8 cellular contexts compared by ENCODE assay signal in genomic region chr3:133576169-133576568, GRCh38. TPM values are rescaled to one million over a fixed set of nuclear protein-coding genes. Genes with fewer than 3 reads are reported as not detected.
DNase-seq lines count a peak whose midpoint lies in the region; ATAC-seq and TF ChIP-seq lines count a peak whose summit lies in the region.
"Had no signal": no experiment of that assay in that cellular context is flagged by ENCODE, and none has a peak within 500 bp of the region (broad histone marks: within the 10 kb centered on the region; RNA-seq: fewer than 3 reads in every experiment).

No MANE protein-coding gene starts in this region.

- peaks cover 38% of the 10 kb centered on the region for H4K20me1 ChIP-seq in HCT116 (ENCODE audit: insufficient read depth)

- H3K4me1 Mint-ChIP-seq in activated CD4-positive, alpha-beta memory T cell treated with anti-CD3 and anti-CD28 coated beads, Interleukin-2, amount 10 ng/mL, durations not matched to agents 7 days and 5 days, result peaks cover 57% of the 10 kb centered on the region
- H3K4me1 Mint-ChIP-seq in stimulated activated effector memory CD8-positive, alpha-beta T cell treated with anti-CD3 and anti-CD28 coated beads, Interleukin-12 subunit alpha, Interleukin-12 subunit beta, amount 100 ng/mL, for 72 hours, result peaks cover 63% of the 10 kb centered on the region

- TF ChIP-seq CTCF in HCT116 (IDR thresholded peaks at IDR 0.05 in 2 of 3, conservative IDR thresholded peaks at IDR 0.05 in 1 of 3; ENCODE audit: borderline replicate concordance in 1 of 3, insufficient read depth in 1 of 3, low read depth in 2 of 3, low read length in 2 of 3), result no peak

- H3K27ac Mint-ChIP-seq in activated CD4-positive, alpha-beta memory T cell treated with anti-CD3 and anti-CD28 coated beads, Interleukin-2, amount 10 ng/mL, durations not matched to agents 7 days and 5 days, result peak overlapping the region; percentile 55
- H3K27ac Mint-ChIP-seq in stimulated activated effector memory CD8-positive, alpha-beta T cell treated with anti-CD3 and anti-CD28 coated beads, Interleukin-12 subunit alpha, Interleukin-12 subunit beta, amount 100 ng/mL, for 72 hours, result peak overlapping the region; percentile 97

- H3K27ac ChIP-seq in HCT116 (ENCODE audit: low read depth, low read length) (no peak overlapping the region), right cardiac atrium (ENCODE audit: low read length) (no peak overlapping the region)

- peaks cover 14 to 39% of the 10 kb centered on the region in 2 experiments for H3K4me1 ChIP-seq in HCT116 (ENCODE audit: control insufficient read depth in 1 of 2, insufficient read depth in 2 of 2, low read length in 2 of 2)
- H3K4me1 ChIP-seq in right cardiac atrium (ENCODE audit: control insufficient read depth, insufficient read depth, low read length), result peaks cover 6% of the 10 kb centered on the region

- H3K27me3 Mint-ChIP-seq in activated CD4-positive, alpha-beta memory T cell treated with anti-CD3 and anti-CD28 coated beads, Interleukin-2, amount 10 ng/mL, durations not matched to agents 7 days and 5 days, result no peaks in the 10 kb centered on the region

- POLR2A ChIA-PET in HCT116 (lab: Charles Lee), result no interaction called here
- POLR2A ChIA-PET in activated CD4-positive, alpha-beta memory T cell treated with anti-CD3 and anti-CD28 coated beads, Interleukin-2, amount 10 ng/mL, durations not matched to agents 7 days and 5 days (lab: Charles Lee), result interaction anchor here (1.2 to 8.8 kb wide), 3 partner anchors 8 to 134 kb away, joined by 3 to 110 read pairs (median 44); no protein-coding TSS in a partner anchor

- no peaks in the 10 kb centered on the region for H3K9me2 ChIP-seq in HCT116 (ENCODE audit: insufficient read depth)

- no TSS peak for BruUV-seq in HCT116 (replicated peaks; lab: Mats Ljungman, UMichigan)

- no peak overlapping the region for H3K9ac ChIP-seq in HCT116 (ENCODE audit: low read length)

- H3K79me2 ChIP-seq in HCT116 (ENCODE audit: insufficient read depth, low read length), result peaks cover 69% of the 10 kb centered on the region

- H3K27me3 ChIP-seq in HCT116 (ENCODE audit: insufficient read depth, low read length) (no peaks in the 10 kb centered on the region), right cardiac atrium (ENCODE audit: control insufficient read depth, insufficient read depth) (no peaks in the 10 kb centered on the region)

- peaks cover 56% of the 10 kb centered on the region for H3K36me3 Mint-ChIP-seq in activated CD4-positive, alpha-beta memory T cell treated with anti-CD3 and anti-CD28 coated beads, Interleukin-2, amount 10 ng/mL, durations not matched to agents 7 days and 5 days (ENCODE audit: low read depth)
- peaks cover 82% of the 10 kb centered on the region for H3K36me3 Mint-ChIP-seq in stimulated activated effector memory CD8-positive, alpha-beta T cell treated with anti-CD3 and anti-CD28 coated beads, Interleukin-12 subunit alpha, Interleukin-12 subunit beta, amount 100 ng/mL, for 72 hours

- intact Hi-C loops in HCT116 (cut with micrococcal nuclease) (loop anchor here (5.0 kb wide), 1 partner anchor 844 kb away; no protein-coding TSS in a partner anchor), right cardiac atrium (cut with DNase I) (loop anchor here in 2 of 4 donors (10.0 kb wide), 2 partner anchors 111 to 851 kb away; partner anchors contain the start of gene NPHP3 (in 2 of the 2))

- TF ChIP-seq RAD21 in HCT116 (IDR thresholded peaks at IDR 0.05; ENCODE audit: low read depth), result no peak

- no peak for TF ChIP-seq POLR2A in HCT116 (IDR thresholded peaks at IDR 0.05; ENCODE audit: borderline replicate concordance, extremely low read depth, insufficient read depth, insufficient read length)

- H2AFZ ChIP-seq in HCT116 (ENCODE audit: low read depth, low read length, poor library complexity, severe bottlenecking), result no peak overlapping the region

- no peaks in the 10 kb centered on the region for H3K9me3 Mint-ChIP-seq in activated CD4-positive, alpha-beta memory T cell treated with anti-CD3 and anti-CD28 coated beads, Interleukin-2, amount 10 ng/mL, durations not matched to agents 7 days and 5 days
- H3K9me3 Mint-ChIP-seq in stimulated activated effector memory CD8-positive, alpha-beta T cell treated with anti-CD3 and anti-CD28 coated beads, Interleukin-12 subunit alpha, Interleukin-12 subunit beta, amount 100 ng/mL, for 72 hours, result no peaks in the 10 kb centered on the region

- H3K9me3 ChIP-seq in HCT116 (ENCODE audit: control insufficient read depth in 1 of 2, insufficient read depth in 1 of 2, low read depth in 1 of 2, low read length in 2 of 2), result no peaks in the 10 kb centered on the region
- H3K9me3 ChIP-seq in right cardiac atrium (ENCODE audit: control insufficient read depth, low read length), result no peaks in the 10 kb centered on the region

- H3K4me3 ChIP-seq in HCT116 (replicated peaks in 1 of 2; ENCODE audit: low read depth in 1 of 2, low read length in 2 of 2) (no peak overlapping the region), right cardiac atrium (ENCODE audit: low read length) (peak overlapping the region; percentile 33)

- peak overlapping the region; percentile 89 for H3K4me3 Mint-ChIP-seq in activated CD4-positive, alpha-beta memory T cell treated with anti-CD3 and anti-CD28 coated beads, Interleukin-2, amount 10 ng/mL, durations not matched to agents 7 days and 5 days
- peak overlapping the region; percentile 90 for H3K4me3 Mint-ChIP-seq in stimulated activated effector memory CD8-positive, alpha-beta T cell treated with anti-CD3 and anti-CD28 coated beads, Interleukin-12 subunit alpha, Interleukin-12 subunit beta, amount 100 ng/mL, for 72 hours

- CTCF ChIA-PET in HCT116 (lab: Charles Lee), result no interaction called here
- CTCF ChIA-PET in activated CD4-positive, alpha-beta memory T cell treated with anti-CD3 and anti-CD28 coated beads, Interleukin-2, amount 10 ng/mL, durations not matched to agents 7 days and 5 days (lab: Charles Lee), result interaction anchor here (0.7 to 3.0 kb wide), 4 partner anchors 77 to 152 kb away, joined by 3 to 23 read pairs (median 3); no protein-coding TSS in a partner anchor

- ATAC-seq in HCT116, result no peak
- ATAC-seq in right cardiac atrium, result no peak
- ATAC-seq in stimulated activated effector memory CD8-positive, alpha-beta T cell treated with anti-CD3 and anti-CD28 coated beads, Interleukin-12 subunit alpha, Interleukin-12 subunit beta, amount 100 ng/mL, for 72 hours, result no peak
- no peak for ATAC-seq in HG03342 (IDR thresholded peaks at IDR 0.05; ENCODE audit: unreplicated experiment)
- ATAC-seq in HG03196 (IDR thresholded peaks at IDR 0.05; ENCODE audit: unreplicated experiment), result no peak
- ATAC-seq: sciatic nerve had no signal

- DNase-seq in HCT116 (ENCODE audit: low read depth, low spot score) (no peak), right cardiac atrium (no peak), cerebellum (ENCODE audit: low spot score) (no peak)
- DNase-seq in activated CD4-positive, alpha-beta memory T cell treated with anti-CD3 and anti-CD28 coated beads, Interleukin-2, amount 10 ng/mL, durations not matched to agents 7 days and 5 days, result no peak
- DNase-seq in stimulated activated effector memory CD8-positive, alpha-beta T cell treated with anti-CD3 and anti-CD28 coated beads, Interleukin-12 subunit alpha, Interleukin-12 subunit beta, amount 100 ng/mL, for 72 hours (ENCODE audit: low spot score in 2 of 2), result no peak

- WGBS in right cardiac atrium, result 13% methylated on average over 3 of the region's 3 CpGs

- RAD21 ChIA-PET in HCT116 (lab: Charles Lee; ENCODE audit: low non-redundant PET in 1 of 2, low total read pairs in 2 of 2, uncharacterized antibody in 2 of 2, unreplicated experiment in 2 of 2), result no interaction called here

- peaks cover 29 to 43% of the 10 kb centered on the region in 2 experiments for H3K36me3 ChIP-seq in HCT116 (ENCODE audit: control insufficient read depth in 1 of 2, insufficient read depth in 2 of 2, low read length in 2 of 2)

- H3K4me2 ChIP-seq in HCT116 (ENCODE audit: low read length), result peak overlapping the region; percentile 73; the same call in 1 of the 2 replicates

TF ChIP-seq in HCT116, 20 proteins besides CTCF, POLR2A, EP300 and RAD21 (continues in another document):
- TF ChIP-seq EZH2phosphoT487 (IDR thresholded peaks at IDR 0.05; ENCODE audit: borderline replicate concordance), result no peak
- TF ChIP-seq ZNF274 (IDR thresholded peaks at IDR 0.05; ENCODE audit: low read depth, low read length), result no peak
- TF ChIP-seq SIN3A (IDR thresholded peaks at IDR 0.05; ENCODE audit: low read depth), result no peak
- no peak for TF ChIP-seq CEBPB (IDR thresholded peaks at IDR 0.05; ENCODE audit: low read depth)
- TF ChIP-seq TCF7L2 (IDR thresholded peaks at IDR 0.05; ENCODE audit: borderline replicate concordance, extremely low read depth, insufficient read depth, insufficient read length), result no peak
- no peak for TF ChIP-seq SP1 (IDR thresholded peaks at IDR 0.05; ENCODE audit: low read depth)
- no peak for TF ChIP-seq EZH2 (IDR thresholded peaks at IDR 0.05)
- TF ChIP-seq ZFX (IDR thresholded peaks at IDR 0.05), result no peak

RNA-seq across cellular contexts. Expression of gene CDV3, which starts 2.7 kb away (rescaled TPM):
- total RNA-seq in HCT116 (2021; ENCODE audit: unreplicated experiment) (153 TPM), right cardiac atrium (100 to 1,000 TPM; 107 to 145 (median 125) TPM), cerebellum (71.0 TPM)
- 62.6 and 78.8 TPM in 2 replicates for polyA plus RNA-seq in HCT116 (2012)
- 100 to 1,000 TPM; 198 to 211 TPM for total RNA-seq in activated CD4-positive, alpha-beta memory T cell treated with anti-CD3 and anti-CD28 coated beads, Interleukin-2, amount 10 ng/mL, durations not matched to agents 7 days and 5 days
- polyA plus RNA-seq in right cardiac atrium, result 40.2 TPM
